1 cellular context compared by ENCODE assay signal in the genomic region with DNA sequence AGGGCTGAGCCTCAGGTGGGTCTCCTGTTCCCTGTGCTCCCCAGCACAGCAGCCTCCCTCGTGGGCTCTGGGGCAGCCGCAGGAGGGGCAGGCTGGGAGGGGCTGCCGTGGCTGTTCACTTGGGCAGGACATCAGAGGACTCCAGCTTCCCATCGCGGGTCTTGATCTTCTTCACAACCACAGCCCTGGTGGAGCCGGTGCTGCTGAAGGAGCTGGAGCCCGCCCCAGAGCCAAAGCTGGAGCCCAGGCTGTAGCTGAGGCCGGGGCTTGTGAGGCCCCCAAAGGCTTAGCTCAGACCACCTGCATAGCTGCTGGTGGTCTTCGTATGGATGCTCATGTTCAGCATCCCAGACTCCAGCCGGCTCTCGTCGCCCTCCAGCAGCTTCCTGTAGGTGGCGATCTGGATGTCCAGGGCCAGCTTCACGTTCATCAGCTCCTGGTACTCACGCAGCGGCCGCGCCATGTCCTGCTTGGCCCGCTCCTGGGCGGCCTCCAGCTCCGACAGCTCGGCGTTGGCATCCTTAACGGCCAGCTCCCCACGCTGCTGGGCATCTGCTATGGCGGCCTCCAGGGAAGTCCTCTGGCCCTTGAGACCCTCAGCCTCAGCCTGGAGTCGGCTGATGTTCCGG.
TF ChIP-seq lines count a peak whose summit lies in the region.

No MANE protein-coding gene starts in this region.

TF ChIP-seq in WTC11, 78 proteins besides CTCF, POLR2A, EP300 and RAD21 (continued from another document):
- no peak for TF ChIP-seq ZNF138 (CRISPR knock-in tag; conservative IDR thresholded peaks at IDR 0.05)
TF ChIP-seq in WTC11: peak in this region for 0.
